In the genomic region with DNA sequence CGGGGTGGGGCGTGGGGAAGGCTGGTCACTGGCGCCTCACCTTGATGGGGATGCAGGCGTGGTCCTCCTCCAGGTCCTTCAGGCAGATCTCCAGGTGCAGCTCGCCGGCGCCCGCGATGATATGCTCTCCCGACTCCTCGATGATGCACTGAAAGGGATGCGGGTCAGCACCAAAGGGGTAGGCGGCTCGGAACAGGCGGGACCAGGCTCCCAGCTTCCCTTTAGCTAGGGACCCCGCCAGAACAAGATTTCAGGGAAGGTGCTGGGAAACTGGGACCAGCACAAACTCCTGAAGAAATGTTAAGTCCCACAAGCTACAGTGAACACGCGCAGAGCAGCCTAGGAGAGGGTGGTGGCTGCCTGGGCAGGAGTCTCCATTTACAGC, we compare ENCODE assay signal across 2 cellular contexts.
TF ChIP-seq lines count a peak whose summit lies in the region.

No MANE protein-coding gene starts in this region.

TF ChIP-seq in GM12878, 131 proteins besides CTCF, POLR2A, EP300 and RAD21:
- TF ChIP-seq, protein P1, sequence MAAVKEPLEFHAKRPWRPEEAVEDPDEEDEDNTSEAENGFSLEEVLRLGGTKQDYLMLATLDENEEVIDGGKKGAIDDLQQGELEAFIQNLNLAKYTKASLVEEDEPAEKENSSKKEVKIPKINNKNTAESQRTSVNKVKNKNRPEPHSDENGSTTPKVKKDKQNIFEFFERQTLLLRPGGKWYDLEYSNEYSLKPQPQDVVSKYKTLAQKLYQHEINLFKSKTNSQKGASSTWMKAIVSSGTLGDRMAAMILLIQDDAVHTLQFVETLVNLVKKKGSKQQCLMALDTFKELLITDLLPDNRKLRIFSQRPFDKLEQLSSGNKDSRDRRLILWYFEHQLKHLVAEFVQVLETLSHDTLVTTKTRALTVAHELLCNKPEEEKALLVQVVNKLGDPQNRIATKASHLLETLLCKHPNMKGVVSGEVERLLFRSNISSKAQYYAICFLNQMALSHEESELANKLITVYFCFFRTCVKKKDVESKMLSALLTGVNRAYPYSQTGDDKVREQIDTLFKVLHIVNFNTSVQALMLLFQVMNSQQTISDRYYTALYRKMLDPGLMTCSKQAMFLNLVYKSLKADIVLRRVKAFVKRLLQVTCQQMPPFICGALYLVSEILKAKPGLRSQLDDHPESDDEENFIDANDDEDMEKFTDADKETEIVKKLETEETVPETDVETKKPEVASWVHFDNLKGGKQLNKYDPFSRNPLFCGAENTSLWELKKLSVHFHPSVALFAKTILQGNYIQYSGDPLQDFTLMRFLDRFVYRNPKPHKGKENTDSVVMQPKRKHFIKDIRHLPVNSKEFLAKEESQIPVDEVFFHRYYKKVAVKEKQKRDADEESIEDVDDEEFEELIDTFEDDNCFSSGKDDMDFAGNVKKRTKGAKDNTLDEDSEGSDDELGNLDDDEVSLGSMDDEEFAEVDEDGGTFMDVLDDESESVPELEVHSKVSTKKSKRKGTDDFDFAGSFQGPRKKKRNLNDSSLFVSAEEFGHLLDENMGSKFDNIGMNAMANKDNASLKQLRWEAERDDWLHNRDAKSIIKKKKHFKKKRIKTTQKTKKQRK (IDR thresholded peaks at IDR 0.05; ENCODE audit: low read depth, low read length), result no peak
- TF ChIP-seq, protein P2, sequence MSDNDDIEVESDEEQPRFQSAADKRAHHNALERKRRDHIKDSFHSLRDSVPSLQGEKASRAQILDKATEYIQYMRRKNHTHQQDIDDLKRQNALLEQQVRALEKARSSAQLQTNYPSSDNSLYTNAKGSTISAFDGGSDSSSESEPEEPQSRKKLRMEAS (IDR thresholded peaks at IDR 0.05; ENCODE audit: low read depth, low read length), result no peak
- no peak for TF ChIP-seq BRCA1 (IDR thresholded peaks at IDR 0.05; ENCODE audit: low read depth, low read length)
- no peak for TF ChIP-seq FOS (IDR thresholded peaks at IDR 0.05; ENCODE audit: borderline replicate concordance, extremely low read depth, insufficient read length)
- TF ChIP-seq, protein P3, sequence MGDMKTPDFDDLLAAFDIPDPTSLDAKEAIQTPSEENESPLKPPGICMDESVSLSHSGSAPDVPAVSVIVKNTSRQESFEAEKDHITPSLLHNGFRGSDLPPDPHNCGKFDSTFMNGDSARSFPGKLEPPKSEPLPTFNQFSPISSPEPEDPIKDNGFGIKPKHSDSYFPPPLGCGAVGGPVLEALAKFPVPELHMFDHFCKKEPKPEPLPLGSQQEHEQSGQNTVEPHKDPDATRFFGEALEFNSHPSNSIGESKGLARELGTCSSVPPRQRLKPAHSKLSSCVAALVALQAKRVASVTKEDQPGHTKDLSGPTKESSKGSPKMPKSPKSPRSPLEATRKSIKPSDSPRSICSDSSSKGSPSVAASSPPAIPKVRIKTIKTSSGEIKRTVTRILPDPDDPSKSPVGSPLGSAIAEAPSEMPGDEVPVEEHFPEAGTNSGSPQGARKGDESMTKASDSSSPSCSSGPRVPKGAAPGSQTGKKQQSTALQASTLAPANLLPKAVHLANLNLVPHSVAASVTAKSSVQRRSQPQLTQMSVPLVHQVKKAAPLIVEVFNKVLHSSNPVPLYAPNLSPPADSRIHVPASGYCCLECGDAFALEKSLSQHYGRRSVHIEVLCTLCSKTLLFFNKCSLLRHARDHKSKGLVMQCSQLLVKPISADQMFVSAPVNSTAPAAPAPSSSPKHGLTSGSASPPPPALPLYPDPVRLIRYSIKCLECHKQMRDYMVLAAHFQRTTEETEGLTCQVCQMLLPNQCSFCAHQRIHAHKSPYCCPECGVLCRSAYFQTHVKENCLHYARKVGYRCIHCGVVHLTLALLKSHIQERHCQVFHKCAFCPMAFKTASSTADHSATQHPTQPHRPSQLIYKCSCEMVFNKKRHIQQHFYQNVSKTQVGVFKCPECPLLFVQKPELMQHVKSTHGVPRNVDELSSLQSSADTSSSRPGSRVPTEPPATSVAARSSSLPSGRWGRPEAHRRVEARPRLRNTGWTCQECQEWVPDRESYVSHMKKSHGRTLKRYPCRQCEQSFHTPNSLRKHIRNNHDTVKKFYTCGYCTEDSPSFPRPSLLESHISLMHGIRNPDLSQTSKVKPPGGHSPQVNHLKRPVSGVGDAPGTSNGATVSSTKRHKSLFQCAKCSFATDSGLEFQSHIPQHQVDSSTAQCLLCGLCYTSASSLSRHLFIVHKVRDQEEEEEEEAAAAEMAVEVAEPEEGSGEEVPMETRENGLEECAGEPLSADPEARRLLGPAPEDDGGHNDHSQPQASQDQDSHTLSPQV (IDR thresholded peaks at IDR 0.05), result no peak

TF ChIP-seq in GM12891, 5 proteins besides CTCF, POLR2A, EP300 and RAD21:
- TF ChIP-seq POU2F2 (IDR thresholded peaks at IDR 0.05; ENCODE audit: low read depth, low read length) (no peak), SPI1 (IDR thresholded peaks at IDR 0.05; ENCODE audit: low read depth, low read length) (no peak), PAX5 (IDR thresholded peaks at IDR 0.05; ENCODE audit: insufficient read depth, low read length, severe bottlenecking) (no peak), POLR2AphosphoS5 (IDR thresholded peaks at IDR 0.05; ENCODE audit: low read depth, low read length) (no peak; the same call in 1 of the 2 replicates), TAF1 (IDR thresholded peaks at IDR 0.05; ENCODE audit: low read depth, low read length) (no peak)
TF ChIP-seq in GM12891: peak in this region for 0.
